Comparison of ENCODE assay signal across 27 cellular contexts in genomic region chr3:56885461-56885860, GRCh38.
DNase-seq lines count a peak whose midpoint lies in the region; ATAC-seq and TF ChIP-seq lines count a peak whose summit lies in the region.
"Had no signal": no experiment of that assay in that cellular context is flagged by ENCODE, and none has a peak within 500 bp of the region (broad histone marks: within the 10 kb centered on the region; RNA-seq: fewer than 3 reads in every experiment).

No MANE protein-coding gene starts in this region.

- no peak overlapping the region for H3K9ac ChIP-seq in Loucy (ENCODE audit: low read depth, low read length, poor library complexity, severe bottlenecking)

- peak overlapping the region in 1 of 2 donors; percentile 57 for H3K4me3 Mint-ChIP-seq in activated T-cell treated with anti-CD3 and anti-CD28 coated beads, Interleukin-2, amount 50 U/mL, for 72 hours
- no peak overlapping the region for H3K4me3 Mint-ChIP-seq in activated T-cell treated with anti-CD3 and anti-CD28 coated beads, Interleukin-2, amount 50 U/mL, for 4 hours
- H3K4me3 Mint-ChIP-seq in activated T-helper 2 cell treated with anti-CD3 and anti-CD28 coated beads, Interferon-gamma antibody, Interleukin-2, Interleukin-4, amounts not matched to agents 10 μg/mL and 5 μg/mL and 100 μg/mL, durations not matched to agents 14 hours and 24 hours and 36 hours (ENCODE audit: low read depth): no peak overlapping the region
- no peak overlapping the region for H3K4me3 Mint-ChIP-seq in naive thymus-derived CD8-positive, alpha-beta T cell

- TF ChIP-seq CTCF in Loucy (conservative IDR thresholded peaks at IDR 0.05; ENCODE audit: low read length): no peak
- TF ChIP-seq CTCF in spleen (IDR thresholded peaks at IDR 0.05 in 8 of 11, conservative IDR thresholded peaks at IDR 0.05 in 3 of 11): no peak

- H3K9me3 Mint-ChIP-seq in activated T-cell treated with anti-CD3 and anti-CD28 coated beads, Interleukin-2, amount 50 U/mL, for 72 hours: no peaks in the 10 kb centered on the region
- H3K9me3 Mint-ChIP-seq in activated T-cell treated with anti-CD3 and anti-CD28 coated beads, Interleukin-2, amount 50 U/mL, for 4 hours: no peaks in the 10 kb centered on the region
- no peaks in the 10 kb centered on the region for H3K9me3 Mint-ChIP-seq in activated T-helper 2 cell treated with anti-CD3 and anti-CD28 coated beads, Interferon-gamma antibody, Interleukin-2, Interleukin-4, amounts not matched to agents 10 μg/mL and 5 μg/mL and 100 μg/mL, durations not matched to agents 14 hours and 24 hours and 36 hours
- H3K9me3 Mint-ChIP-seq in naive thymus-derived CD8-positive, alpha-beta T cell: no peaks in the 10 kb centered on the region

- intact Hi-C loops in activated T-helper 2 cell treated with anti-CD3 and anti-CD28 coated beads, Interferon-gamma antibody, Interleukin-2, Interleukin-4, amounts not matched to agents 10 μg/mL and 5 μg/mL and 100 μg/mL, durations not matched to agents 14 hours and 24 hours and 36 hours (cut with micrococcal nuclease): no loop called here
- intact Hi-C loops in spleen (cut with DNase I; ENCODE audit: low total_unique reads): no loop called here

- H3F3A ChIP-seq in Loucy (ENCODE audit: low read depth): peaks cover 3% of the 10 kb centered on the region; the same call in 1 of the 2 replicates

- H3K4me3 ChIP-seq in Loucy (ENCODE audit: low read length, poor library complexity, severe bottlenecking) (no peak overlapping the region), spleen (no peak overlapping the region)
- H3K4me3 ChIP-seq: cardiac muscle cell, esophagus squamous epithelium, K562, vagina had no signal

- POLR2A ChIA-PET in naive thymus-derived CD8-positive, alpha-beta T cell (lab: Charles Lee): interaction anchor here (1.7 kb wide), 1 partner anchor 31 kb away, joined by 4 read pairs; no protein-coding TSS in a partner anchor

- H3K79me2 ChIP-seq in Loucy (ENCODE audit: insufficient read depth, low read length): peaks cover 48% of the 10 kb centered on the region

- DNase-seq in activated T-cell treated with anti-CD3 and anti-CD28 coated beads, Interleukin-2, amount 50 U/mL, for 72 hours: no peak
- DNase-seq in activated T-cell treated with anti-CD3 and anti-CD28 coated beads, Interleukin-2, amount 50 U/mL, for 4 hours: no peak
- DNase-seq in activated T-helper 2 cell treated with anti-CD3 and anti-CD28 coated beads, Interferon-gamma antibody, Interleukin-2, Interleukin-4, amounts not matched to agents 10 μg/mL and 5 μg/mL and 100 μg/mL, durations not matched to agents 14 hours and 24 hours and 36 hours (ENCODE audit: low spot score): no peak
- no peak for DNase-seq in naive thymus-derived CD8-positive, alpha-beta T cell
- DNase-seq in spleen (no peak), activated gamma-delta T cell (lab: John Stamatoyannopoulos, UW) (no peak)
- DNase-seq: activated CD4-positive, alpha-beta T cell treated with anti-CD3 and anti-CD28 coated beads, Interleukin-2, amount 50 U/mL, for 1 hour; activated CD8-positive, alpha-beta memory T cell treated with anti-CD3 and anti-CD28 coated beads, Interleukin-2, amount 50 U/mL, for 48 hours; anterior cingulate cortex; C1 segment of cervical spinal cord; cortex of kidney; esophagus squamous epithelium; foreskin melanocyte; left cardiac atrium; NCI-H1417 treated with DMSO at 0.1 percent for 48 hours; NCI-H510A; NK-92 treated with Interleukin-12 subunit alpha and Interleukin-12 subunit beta, amount 100 ng/mL, for 24 hours; PC-3; stimulated activated naive CD4-positive, alpha-beta T cell treated with Interleukin-2 at 50 U/mL for 16 hours; T-helper 9 cell had no signal

- no peak for ATAC-seq in activated T-cell treated with anti-CD3 and anti-CD28 coated beads, Interleukin-2, amount 50 U/mL, for 72 hours (replicated peaks in 1 of 2)
- ATAC-seq in activated T-cell treated with anti-CD3 and anti-CD28 coated beads, Interleukin-2, amount 50 U/mL, for 4 hours: no peak
- ATAC-seq in naive thymus-derived CD8-positive, alpha-beta T cell: no peak
- ATAC-seq in HG02938 (IDR thresholded peaks at IDR 0.05; ENCODE audit: unreplicated experiment): no peak
- ATAC-seq: K562, left cardiac atrium, Right ventricle myocardium inferior had no signal

- H2AFZ ChIP-seq in Loucy (ENCODE audit: low read length): no peak overlapping the region

- no peaks in the 10 kb centered on the region for H3K9me2 ChIP-seq in Loucy (replicated peaks; ENCODE audit: low read depth, low read length)

- H3K36me3 Mint-ChIP-seq in activated T-cell treated with anti-CD3 and anti-CD28 coated beads, Interleukin-2, amount 50 U/mL, for 72 hours (ENCODE audit: insufficient read depth in 2 of 2): peaks cover 0 to under 1% of the 10 kb centered on the region in 2 donors
- peaks cover 8% of the 10 kb centered on the region for H3K36me3 Mint-ChIP-seq in activated T-cell treated with anti-CD3 and anti-CD28 coated beads, Interleukin-2, amount 50 U/mL, for 4 hours (ENCODE audit: insufficient read depth)
- peaks cover 43% of the 10 kb centered on the region for H3K36me3 Mint-ChIP-seq in activated T-helper 2 cell treated with anti-CD3 and anti-CD28 coated beads, Interferon-gamma antibody, Interleukin-2, Interleukin-4, amounts not matched to agents 10 μg/mL and 5 μg/mL and 100 μg/mL, durations not matched to agents 14 hours and 24 hours and 36 hours (ENCODE audit: low read depth)
- peaks cover 0 to 15% (median 13%) of the 10 kb centered on the region in 3 donors for H3K36me3 Mint-ChIP-seq in naive thymus-derived CD8-positive, alpha-beta T cell

- H3K27me3 Mint-ChIP-seq in activated T-cell treated with anti-CD3 and anti-CD28 coated beads, Interleukin-2, amount 50 U/mL, for 72 hours (ENCODE audit: low read depth): no peaks in the 10 kb centered on the region
- H3K27me3 Mint-ChIP-seq in activated T-cell treated with anti-CD3 and anti-CD28 coated beads, Interleukin-2, amount 50 U/mL, for 4 hours (ENCODE audit: low read depth): no peaks in the 10 kb centered on the region
- H3K27me3 Mint-ChIP-seq in activated T-helper 2 cell treated with anti-CD3 and anti-CD28 coated beads, Interferon-gamma antibody, Interleukin-2, Interleukin-4, amounts not matched to agents 10 μg/mL and 5 μg/mL and 100 μg/mL, durations not matched to agents 14 hours and 24 hours and 36 hours (ENCODE audit: low read depth): no peaks in the 10 kb centered on the region
- no peaks in the 10 kb centered on the region for H3K27me3 Mint-ChIP-seq in naive thymus-derived CD8-positive, alpha-beta T cell

- H3K4me1 Mint-ChIP-seq in activated T-cell treated with anti-CD3 and anti-CD28 coated beads, Interleukin-2, amount 50 U/mL, for 72 hours (ENCODE audit: low read depth): peaks cover 73% of the 10 kb centered on the region
- H3K4me1 Mint-ChIP-seq in activated T-cell treated with anti-CD3 and anti-CD28 coated beads, Interleukin-2, amount 50 U/mL, for 4 hours (ENCODE audit: low read depth): peaks cover 85% of the 10 kb centered on the region
- peaks cover 59% of the 10 kb centered on the region for H3K4me1 Mint-ChIP-seq in activated T-helper 2 cell treated with anti-CD3 and anti-CD28 coated beads, Interferon-gamma antibody, Interleukin-2, Interleukin-4, amounts not matched to agents 10 μg/mL and 5 μg/mL and 100 μg/mL, durations not matched to agents 14 hours and 24 hours and 36 hours (ENCODE audit: low read depth)
- H3K4me1 Mint-ChIP-seq in naive thymus-derived CD8-positive, alpha-beta T cell: peaks cover 33 to 72% (median 63%) of the 10 kb centered on the region in 4 donors

- H3K27me3 ChIP-seq in Loucy (ENCODE audit: insufficient read depth, low read length, poor library complexity, severe bottlenecking): no peaks in the 10 kb centered on the region
- H3K27me3 ChIP-seq in spleen (replicated peaks in 1 of 7): no peaks in the 10 kb centered on the region
- H3K27me3 ChIP-seq: esophagus squamous epithelium, vagina had no signal

- no peaks in the 10 kb centered on the region for H4K20me1 ChIP-seq in Loucy (ENCODE audit: insufficient read depth, low read length, poor library complexity, severe bottlenecking)

- peak overlapping the region; percentile 56 for H3K27ac Mint-ChIP-seq in activated T-cell treated with anti-CD3 and anti-CD28 coated beads, Interleukin-2, amount 50 U/mL, for 72 hours
- peak overlapping the region; percentile 1 for H3K27ac Mint-ChIP-seq in activated T-helper 2 cell treated with anti-CD3 and anti-CD28 coated beads, Interferon-gamma antibody, Interleukin-2, Interleukin-4, amounts not matched to agents 10 μg/mL and 5 μg/mL and 100 μg/mL, durations not matched to agents 14 hours and 24 hours and 36 hours
- peak overlapping the region in 7 of 10 donors; percentile 67 to 91 (median 82) for H3K27ac Mint-ChIP-seq in naive thymus-derived CD8-positive, alpha-beta T cell

- H3K27ac ChIP-seq in spleen: no peak overlapping the region
- H3K27ac ChIP-seq: cardiac muscle cell, vagina, VCaP had no signal

- H3K9me3 ChIP-seq in Loucy (ENCODE audit: insufficient read depth, low read depth, low read length) (no peaks in the 10 kb centered on the region), spleen (no peaks in the 10 kb centered on the region)
- H3K9me3 ChIP-seq: esophagus squamous epithelium, vagina had no signal

- peak overlapping the region; percentile 79 for H3K4me2 ChIP-seq in Loucy (ENCODE audit: low read depth, low read length, poor library complexity, severe bottlenecking)

- TF ChIP-seq POLR2A in spleen (IDR thresholded peaks at IDR 0.05): no peak

- 0 out of 2 replicates have a peak, but pooled peaks cover 4% of the 10 kb centered on the region for H3K36me3 ChIP-seq in Loucy (ENCODE audit: insufficient read depth, low read length)
- H3K36me3 ChIP-seq in spleen: peaks cover 0 to 5% (median 0%) of the 10 kb centered on the region in 6 donors
- H3K36me3 ChIP-seq: cardiac muscle cell, vagina had no signal

- H3K4me1 ChIP-seq in Loucy (ENCODE audit: insufficient read depth, low read length, poor library complexity, severe bottlenecking): peaks cover 45% of the 10 kb centered on the region
- peaks cover 12 to 35% (median 19%) of the 10 kb centered on the region in 6 donors for H3K4me1 ChIP-seq in spleen

Comparison
In these comparisons a context has a peak if more than half of its experiments do, and no peak if none do; other contexts are left out.
1. H3K27ac Mint-ChIP-seq: peak in every context shown above with its lines; median percentile 82 in naive thymus-derived CD8-positive, alpha-beta T cell; 56 in activated T-cell treated with anti-CD3 and anti-CD28 coated beads, Interleukin-2, amount 50 U/mL, for 72 hours; 1 in activated T-helper 2 cell treated with anti-CD3 and anti-CD28 coated beads, Interferon-gamma antibody, Interleukin-2, Interleukin-4, amounts not matched to agents 10 μg/mL and 5 μg/mL and 100 μg/mL, durations not matched to agents 14 hours and 24 hours and 36 hours.